In the genomic region with DNA sequence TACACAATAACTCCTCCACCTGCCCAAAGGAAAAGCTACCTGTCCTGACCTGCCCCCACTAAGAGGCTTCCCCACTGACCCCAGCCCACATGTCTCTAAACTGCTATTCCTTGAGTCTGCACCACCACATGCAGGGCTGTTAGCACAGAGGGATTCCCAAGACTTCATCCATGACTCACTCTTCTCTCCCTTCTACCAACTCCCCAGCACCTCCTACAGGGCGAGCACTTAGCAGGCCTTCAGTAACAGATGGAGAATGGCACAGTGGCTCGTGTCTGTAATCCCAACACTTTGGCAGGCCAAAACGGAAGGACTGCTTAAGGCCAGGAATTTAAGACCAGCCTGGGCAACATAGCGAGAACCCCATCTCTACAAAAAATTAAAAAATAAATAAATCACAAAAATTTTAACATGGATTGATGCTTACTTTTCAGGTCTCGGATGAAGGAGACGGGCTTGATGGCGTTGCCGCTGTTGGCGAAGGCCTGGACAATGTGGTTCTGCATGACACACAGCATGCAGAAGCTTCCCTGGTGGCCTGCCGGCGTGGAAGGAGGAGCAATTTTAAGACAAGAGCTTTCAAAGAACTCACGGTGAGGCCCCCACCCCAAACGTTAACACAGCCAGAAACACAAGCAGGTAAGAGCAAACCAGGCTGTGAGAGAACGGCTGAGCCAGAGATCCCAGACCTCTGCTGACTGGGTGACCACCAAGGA, we compare ENCODE assay signal across 9 cellular contexts. TPM values are rescaled to one million over a fixed set of nuclear protein-coding genes. Genes with fewer than 3 reads are reported as not detected.
A peak's percentile ranks its signal among the peaks of the same experiment; 100 is the strongest.
DNase-seq lines count a peak whose midpoint lies in the region; ATAC-seq and TF ChIP-seq lines count a peak whose summit lies in the region.
"Had no signal": no experiment of that assay in that cellular context is flagged by ENCODE, and none has a peak within 500 bp of the region (broad histone marks: within the 10 kb centered on the region; RNA-seq: fewer than 3 reads in every experiment).

No MANE protein-coding gene starts in this region.

- intact Hi-C loops in activated CD8-positive, alpha-beta T cell treated with anti-CD3 and anti-CD28 coated beads for 36 hours (cut with micrococcal nuclease): no loop called here
- intact Hi-C loops in esophagus muscularis mucosa (cut with DNase I): no loop called here

- H3K4me3 ChIP-seq in HEK293 (ENCODE audit: low read depth, low read length): no peak overlapping the region
- H3K4me3 ChIP-seq in esophagus muscularis mucosa: no peak overlapping the region
- no peak overlapping the region for H3K4me3 ChIP-seq in HAP-1

- peaks cover 65% of the 10 kb centered on the region for H3K36me3 Mint-ChIP-seq in activated CD8-positive, alpha-beta T cell treated with anti-CD3 and anti-CD28 coated beads for 36 hours (ENCODE audit: low read depth)

- CTCF ChIA-PET in HEK293 (lab: Yijun Ruan, JAX): interaction anchor here (0.6 to 1.3 kb wide), 7 partner anchors 9 to 441 kb away, joined by 3 to 14 read pairs (median 3); no protein-coding TSS in a partner anchor
- CTCF ChIA-PET in activated CD8-positive, alpha-beta T cell treated with anti-CD3 and anti-CD28 coated beads for 36 hours (lab: Charles Lee): interaction anchor here (1.9 kb wide), 1 partner anchor 9 kb away, joined by 9 read pairs; no protein-coding TSS in a partner anchor

- H3K4me1 ChIP-seq in HEK293 (ENCODE audit: control insufficient read depth, insufficient read depth, low read length) (no peaks in the 10 kb centered on the region), esophagus muscularis mucosa (no peaks in the 10 kb centered on the region), HAP-1 (no peaks in the 10 kb centered on the region)

- H3K27me3 ChIP-seq in esophagus muscularis mucosa (no peaks in the 10 kb centered on the region), HAP-1 (ENCODE audit: low read depth) (no peaks in the 10 kb centered on the region)

- no peak for TF ChIP-seq EP300 in esophagus muscularis mucosa (IDR thresholded peaks at IDR 0.05)

- in situ Hi-C loops in Caki2 (cut with HindIII; ENCODE audit: low pct_unique_long_range_greater_than_20kb, low sequenced_read_pairs): loop anchor here (25.0 kb wide), 1 partner anchor 241 kb away; a partner anchor contains a TSS
- in situ Hi-C loops in HAP-1 (cut with MboI; ENCODE audit: low sequenced_read_pairs): no loop called here

- peak overlapping the region; percentile 1 for H3K27ac Mint-ChIP-seq in activated CD8-positive, alpha-beta T cell treated with anti-CD3 and anti-CD28 coated beads for 36 hours

- no peak overlapping the region for H3K4me3 Mint-ChIP-seq in activated CD8-positive, alpha-beta T cell treated with anti-CD3 and anti-CD28 coated beads for 36 hours

- no peaks in the 10 kb centered on the region for H3K9me3 Mint-ChIP-seq in activated CD8-positive, alpha-beta T cell treated with anti-CD3 and anti-CD28 coated beads for 36 hours

- H3K36me3 ChIP-seq in HEK293 (ENCODE audit: control insufficient read depth in 2 of 2, insufficient read depth in 1 of 2, low read length in 2 of 2): peaks cover 58 to 98% of the 10 kb centered on the region in 2 experiments
- H3K36me3 ChIP-seq in esophagus muscularis mucosa: peaks cover 81 to 100% (median 96%) of the 10 kb centered on the region in 4 donors
- H3K36me3 ChIP-seq in HAP-1 (replicated peaks): peaks cover 93% of the 10 kb centered on the region

- H3K9me3 ChIP-seq in HEK293 (ENCODE audit: control insufficient read depth, insufficient read depth, low read depth, low read length) (no peaks in the 10 kb centered on the region), esophagus muscularis mucosa (no peaks in the 10 kb centered on the region), HAP-1 (no peaks in the 10 kb centered on the region)

- peak; percentile 28 for DNase-seq in Caki2 (ENCODE audit: low read depth)
- peak; percentile 35 for DNase-seq in activated CD8-positive, alpha-beta T cell treated with anti-CD3 and anti-CD28 coated beads for 36 hours
- peak; percentile 77 for DNase-seq in islet precursor cell
- DNase-seq in esophagus muscularis mucosa (ENCODE audit: extremely low spot score): no peak
- DNase-seq in HAP-1 (ENCODE audit: low spot score in 2 of 2): no peak
- DNase-seq: NCI-H510A had no signal

- no peaks in the 10 kb centered on the region for H3K27me3 Mint-ChIP-seq in activated CD8-positive, alpha-beta T cell treated with anti-CD3 and anti-CD28 coated beads for 36 hours

- peak; percentile 47 for ATAC-seq in activated CD8-positive, alpha-beta T cell treated with anti-CD3 and anti-CD28 coated beads for 36 hours
- no peak for ATAC-seq in GM19324 (IDR thresholded peaks at IDR 0.05; ENCODE audit: low FRiP score, unreplicated experiment)
- ATAC-seq in HG03175 (IDR thresholded peaks at IDR 0.05; ENCODE audit: unreplicated experiment): no peak

- POLR2A ChIA-PET in HEK293 (lab: Yijun Ruan, JAX): interaction anchor here (0.6 kb wide), 1 partner anchor 25 kb away, joined by 5 read pairs; no protein-coding TSS in a partner anchor
- POLR2A ChIA-PET in activated CD8-positive, alpha-beta T cell treated with anti-CD3 and anti-CD28 coated beads for 36 hours (lab: Charles Lee): interaction anchor here (1.2 kb wide), 1 partner anchor 9 kb away, joined by 3 read pairs; no protein-coding TSS in a partner anchor

- no peak overlapping the region for H3K27ac ChIP-seq in HEK293 (ENCODE audit: extremely low read depth, low read depth, low read length)
- no peak overlapping the region for H3K27ac ChIP-seq in esophagus muscularis mucosa (replicated peaks in 1 of 4)

- TF ChIP-seq CTCF in HEK293 (tag by site-specific recombination; IDR thresholded peaks at IDR 0.05): no peak
- no peak for TF ChIP-seq CTCF in activated CD8-positive, alpha-beta T cell treated with anti-CD3 and anti-CD28 coated beads for 36 hours (IDR thresholded peaks at IDR 0.05)
- no peak for TF ChIP-seq CTCF in esophagus muscularis mucosa (IDR thresholded peaks at IDR 0.05)

- no peak for TF ChIP-seq POLR2A in esophagus muscularis mucosa (IDR thresholded peaks at IDR 0.05; ENCODE audit: low read depth)

- peaks cover 20% of the 10 kb centered on the region for H3K4me1 Mint-ChIP-seq in activated CD8-positive, alpha-beta T cell treated with anti-CD3 and anti-CD28 coated beads for 36 hours (ENCODE audit: low read depth)

- 90% methylated on average over 14 of the region's 14 CpGs for WGBS in esophagus muscularis mucosa

TF ChIP-seq in HEK293, 187 proteins besides CTCF, POLR2A, EP300 and RAD21:
- TF ChIP-seq, protein P1, sequence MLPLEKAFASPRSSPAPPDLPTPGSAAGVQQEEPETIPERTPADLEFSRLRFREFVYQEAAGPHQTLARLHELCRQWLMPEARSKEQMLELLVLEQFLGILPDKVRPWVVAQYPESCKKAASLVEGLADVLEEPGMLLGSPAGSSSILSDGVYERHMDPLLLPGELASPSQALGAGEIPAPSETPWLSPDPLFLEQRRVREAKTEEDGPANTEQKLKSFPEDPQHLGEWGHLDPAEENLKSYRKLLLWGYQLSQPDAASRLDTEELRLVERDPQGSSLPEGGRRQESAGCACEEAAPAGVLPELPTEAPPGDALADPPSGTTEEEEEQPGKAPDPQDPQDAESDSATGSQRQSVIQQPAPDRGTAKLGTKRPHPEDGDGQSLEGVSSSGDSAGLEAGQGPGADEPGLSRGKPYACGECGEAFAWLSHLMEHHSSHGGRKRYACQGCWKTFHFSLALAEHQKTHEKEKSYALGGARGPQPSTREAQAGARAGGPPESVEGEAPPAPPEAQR (tag by site-specific recombination; IDR thresholded peaks at IDR 0.05): no peak
- TF ChIP-seq ZNF138 (tag by site-specific recombination; IDR thresholded peaks at IDR 0.05; ENCODE audit: borderline replicate concordance) (no peak), ZNF670 (tag by site-specific recombination; IDR thresholded peaks at IDR 0.05; ENCODE audit: low read depth) (no peak), ZIC2 (tag by site-specific recombination; IDR thresholded peaks at IDR 0.05) (peak; percentile 57), ZNF157 (tag by site-specific recombination; IDR thresholded peaks at IDR 0.05) (no peak), SP2 (tag by site-specific recombination; IDR thresholded peaks at IDR 0.05) (no peak), ZNF785 (tag by site-specific recombination; IDR thresholded peaks at IDR 0.05) (0 out of 2 replicates have a peak, but pooled peaks have one; percentile 42), ZNF596 (tag by site-specific recombination; IDR thresholded peaks at IDR 0.05) (no peak), ZNF302 (tag by site-specific recombination; IDR thresholded peaks at IDR 0.05; ENCODE audit: low read depth) (no peak), EGR2 (tag by site-specific recombination; IDR thresholded peaks at IDR 0.05; ENCODE audit: low read depth) (0 out of 2 replicates have a peak, but pooled peaks have one; percentile 9)

RNA-seq across cellular contexts. Expression of a gene that starts 12.0 kb away (rescaled TPM):
- total RNA-seq in Caki2 (2014; rRNA removed; shearing (Covaris generic); ENCODE audit: low replicate concordance): 28.8 and 32.9 TPM in 2 replicates
- total RNA-seq in activated CD8-positive, alpha-beta T cell treated with anti-CD3 and anti-CD28 coated beads for 36 hours: 10 to 100 TPM; 86.3 to 93.2 TPM
- 10 to 100 TPM; 23.3 to 44.7 (median 32.2) TPM for total RNA-seq in esophagus muscularis mucosa

RNA-seq across cellular contexts. Expression of a gene that starts 46.6 kb away (rescaled TPM):
- total RNA-seq in Caki2 (2014; rRNA removed; shearing (Covaris generic); ENCODE audit: low replicate concordance): 52.6 and 58.0 TPM in 2 replicates
- total RNA-seq in activated CD8-positive, alpha-beta T cell treated with anti-CD3 and anti-CD28 coated beads for 36 hours: 10 to 100 TPM; 95.1 to 96.0 TPM
- total RNA-seq in esophagus muscularis mucosa: 10 to 100 TPM; 25.7 to 39.4 (median 35.7) TPM

Comparison
In these comparisons a context has a peak if more than half of its experiments do, and no peak if none do; other contexts are left out.
1. DNase-seq: peak in Caki2 (single experiment), activated CD8-positive, alpha-beta T cell treated with anti-CD3 and anti-CD28 coated beads for 36 hours (single experiment) and islet precursor cell (single experiment); none in esophagus muscularis mucosa (single experiment) and HAP-1 (0 of 2).